14 cellular contexts compared by ENCODE assay signal in the genomic region with DNA sequence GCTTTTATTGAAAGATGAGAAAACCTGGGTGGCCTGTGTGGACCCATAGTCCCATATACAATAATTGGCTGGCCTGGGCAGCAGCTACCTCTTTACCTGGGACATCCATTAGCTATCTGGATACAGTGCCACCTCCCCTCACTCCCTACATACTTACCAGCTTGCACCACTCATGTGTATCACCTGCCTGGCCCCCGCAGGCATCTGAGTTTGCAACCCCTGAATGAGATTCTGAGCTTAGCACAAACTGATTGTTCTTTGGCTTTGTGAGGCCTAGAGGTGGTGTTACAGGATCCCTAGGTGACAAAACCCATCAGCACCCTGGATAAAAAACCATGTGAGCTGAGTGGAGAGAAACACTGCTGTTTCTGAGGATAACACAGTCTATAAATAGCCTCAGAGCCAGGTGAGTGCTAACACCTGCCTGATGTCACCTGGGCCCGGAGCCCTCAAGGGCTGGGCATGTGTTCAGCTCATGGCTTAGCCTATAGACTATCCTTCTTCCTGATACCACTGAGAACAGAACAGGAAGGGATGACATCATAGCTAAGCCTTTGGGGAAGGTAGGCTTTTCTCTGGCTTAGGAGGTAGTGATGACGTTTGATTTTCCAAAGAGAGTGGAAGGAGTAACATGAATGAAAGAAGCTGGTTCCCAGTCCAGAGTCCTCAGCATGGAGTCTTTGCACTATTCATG. TPM values are rescaled to one million over a fixed set of nuclear protein-coding genes. Genes with fewer than 3 reads are reported as not detected.
DNase-seq lines count a peak whose midpoint lies in the region; ATAC-seq and TF ChIP-seq lines count a peak whose summit lies in the region.
"Had no signal": no experiment of that assay in that cellular context is flagged by ENCODE, and none has a peak within 500 bp of the region (broad histone marks: within the 10 kb centered on the region; RNA-seq: fewer than 3 reads in every experiment).

No MANE protein-coding gene starts in this region.

- H3T11ph ChIP-seq in H9 (ENCODE audit: low read length), result no peak overlapping the region

- H3K79me2 ChIP-seq in H9 (ENCODE audit: insufficient read depth, low read length) (no peaks in the 10 kb centered on the region), GM23338 (replicated peaks; ENCODE audit: insufficient read depth) (peaks cover 11% of the 10 kb centered on the region)

- no peak overlapping the region for H3K23ac ChIP-seq in H9 (ENCODE audit: insufficient read length, low read depth, low read length)

- H3K14ac ChIP-seq in H9 (ENCODE audit: insufficient read depth, low read length), result no peak overlapping the region

- H3K4me3 ChIP-seq in H7 (ENCODE audit: insufficient read depth, low read depth, low read length) (no peak overlapping the region), adipocyte (ENCODE audit: low read length) (no peak overlapping the region), GM23338 (no peak overlapping the region), aorta (ENCODE audit: low read length in 2 of 2) (no peak overlapping the region)
- H3K4me3 ChIP-seq: transverse colon had no signal

- H3K9me3 ChIP-seq in adipocyte (ENCODE audit: control insufficient read depth, low read length), result no peaks in the 10 kb centered on the region
- H3K9me3 ChIP-seq in H9 (ENCODE audit: control insufficient read depth, low read depth, low read length), result no peaks in the 10 kb centered on the region
- no peaks in the 10 kb centered on the region for H3K9me3 ChIP-seq in aorta (ENCODE audit: control insufficient read depth, low read length)
- H3K9me3 ChIP-seq: transverse colon had no signal

- no peak overlapping the region for H2AK5ac ChIP-seq in H9 (ENCODE audit: insufficient read length, low read length)

- H4K5ac ChIP-seq in H9 (ENCODE audit: insufficient read length, low read depth, low read length), result no peak overlapping the region

- H3K27ac ChIP-seq in H9 (ENCODE audit: insufficient read length, low read depth, low read length) (no peak overlapping the region), GM23338 (ENCODE audit: low read depth) (no peak overlapping the region), aorta (ENCODE audit: low read depth in 1 of 2, low read length in 2 of 2) (no peak overlapping the region)
- H3K27ac ChIP-seq: brain microvascular endothelial cell, transverse colon had no signal

- no peak overlapping the region for H2BK20ac ChIP-seq in H9 (ENCODE audit: low read depth, low read length, poor library complexity, severe bottlenecking)

- H3K9ac ChIP-seq in adipocyte (ENCODE audit: low read length), result peak overlapping the region; percentile 62
- H3K9ac ChIP-seq in H9 (ENCODE audit: extremely low read depth, insufficient read length, low read length), result no peak overlapping the region

- H2BK15ac ChIP-seq in H9 (ENCODE audit: low read depth, low read length), result no peak overlapping the region

- H3K9me3 Mint-ChIP-seq in natural killer cell treated with Interleukin-12 subunit alpha and Interleukin-12 subunit beta and Interleukin-15 and Interleukin-18, amount 100 ng/mL, for 72 hours, result no peaks in the 10 kb centered on the region
- H3K9me3 Mint-ChIP-seq in H9 (no peaks in the 10 kb centered on the region), GM23338 (no peaks in the 10 kb centered on the region)
- H3K9me3 Mint-ChIP-seq: CD8-positive, alpha-beta memory T cell; WTC11 had no signal

- H3K56ac ChIP-seq in H9 (ENCODE audit: insufficient read length, low read depth, low read length), result no peak overlapping the region

- H3K4me1 ChIP-seq in adipocyte (ENCODE audit: control insufficient read depth, insufficient read depth, low read length) (peaks cover 69% of the 10 kb centered on the region), H9 (ENCODE audit: insufficient read depth, low read length) (0 out of 2 replicates have a peak, but pooled peaks cover 5% of the 10 kb centered on the region), GM23338 (ENCODE audit: insufficient read depth) (peaks cover 7% of the 10 kb centered on the region), aorta (ENCODE audit: control insufficient read depth in 1 of 2, insufficient read depth in 2 of 2, low read length in 2 of 2) (no peaks in the 10 kb centered on the region)

- no peaks in the 10 kb centered on the region for H4K20me1 ChIP-seq in H9 (ENCODE audit: control insufficient read depth, insufficient read depth, insufficient read length)
- peaks cover 8% of the 10 kb centered on the region; the same call in 1 of the 2 replicates for H4K20me1 ChIP-seq in GM23338 (replicated peaks; ENCODE audit: insufficient read depth)

- DNase-seq in H7 (peak; percentile 7), NCI-H2029 (lab: John Stamatoyannopoulos, UW) (peak; percentile 90), adipocyte (ENCODE audit: low read depth) (no peak), H9 (no peak), GM23338 (ENCODE audit: low spot score) (no peak), aorta (no peak)
- no peak for DNase-seq in natural killer cell treated with Interleukin-12 subunit alpha and Interleukin-12 subunit beta and Interleukin-15 and Interleukin-18, amount 100 ng/mL, for 72 hours (ENCODE audit: low spot score)
- DNase-seq in activated naive CD4-positive, alpha-beta T cell (lab: John Stamatoyannopoulos, UW), result no peak
- DNase-seq: brain microvascular endothelial cell, Karpas-422, occipital lobe, transverse colon had no signal

- H3K9me2 ChIP-seq in GM23338 (ENCODE audit: insufficient read depth), result no peaks in the 10 kb centered on the region

- H3K18ac ChIP-seq in H9 (ENCODE audit: insufficient read length, low read depth, low read length), result no peak overlapping the region

- H4K91ac ChIP-seq in H9 (ENCODE audit: insufficient read length, low read depth, low read length), result no peak overlapping the region

- H2AFZ ChIP-seq in H9 (ENCODE audit: low read length), result no peak overlapping the region
- no peak overlapping the region for H2AFZ ChIP-seq in GM23338

- H3K4me3 Mint-ChIP-seq in natural killer cell treated with Interleukin-12 subunit alpha and Interleukin-12 subunit beta and Interleukin-15 and Interleukin-18, amount 100 ng/mL, for 72 hours, result peak overlapping the region; percentile 31
- no peak overlapping the region for H3K4me3 Mint-ChIP-seq in H9
- H3K4me3 Mint-ChIP-seq in GM23338, result no peak overlapping the region
- H3K4me3 Mint-ChIP-seq: WTC11 had no signal

- TF ChIP-seq CTCF in H9 (conservative IDR thresholded peaks at IDR 0.05), result no peak
- TF ChIP-seq CTCF in GM23338 (conservative IDR thresholded peaks at IDR 0.05; ENCODE audit: low read depth in 2 of 2), result no peak

- peaks cover 7% of the 10 kb centered on the region for H3K36me3 Mint-ChIP-seq in natural killer cell treated with Interleukin-12 subunit alpha and Interleukin-12 subunit beta and Interleukin-15 and Interleukin-18, amount 100 ng/mL, for 72 hours
- H3K36me3 Mint-ChIP-seq in H9 (ENCODE audit: insufficient read depth in 1 of 3, low read depth in 3 of 3), result peaks cover 5 to 11% (median 11%) of the 10 kb centered on the region in 3 experiments; a peak in 6 of 7 replicates
- peaks cover 11% of the 10 kb centered on the region for H3K36me3 Mint-ChIP-seq in GM23338 (ENCODE audit: low read depth)

- H3K27me3 ChIP-seq in H7 (ENCODE audit: control insufficient read depth, insufficient read depth, low read length) (no peaks in the 10 kb centered on the region), adipocyte (replicated peaks; ENCODE audit: control insufficient read depth, insufficient read depth, low read length) (no peaks in the 10 kb centered on the region), H9 (ENCODE audit: insufficient read depth, low read length) (no peaks in the 10 kb centered on the region), GM23338 (ENCODE audit: insufficient read depth) (no peaks in the 10 kb centered on the region), aorta (ENCODE audit: control insufficient read depth in 1 of 2, insufficient read depth in 2 of 2, low read length in 1 of 2) (no peaks in the 10 kb centered on the region)
- H3K27me3 ChIP-seq: brain microvascular endothelial cell, transverse colon had no signal

- intact Hi-C loops in aorta (cut with DNase I), result no loop called here

- peaks cover 5% of the 10 kb centered on the region for H3K23me2 ChIP-seq in H9 (ENCODE audit: insufficient read length, low read depth, low read length, poor library complexity, severe bottlenecking)

- ATAC-seq in natural killer cell treated with Interleukin-12 subunit alpha and Interleukin-12 subunit beta and Interleukin-15 and Interleukin-18, amount 100 ng/mL, for 72 hours, result no peak
- ATAC-seq in GM23338 (no peak), aorta (ENCODE audit: low FRiP score) (no peak)
- ATAC-seq: WTC11 had no signal

- H3K36me3 ChIP-seq in H7 (replicated peaks; ENCODE audit: control insufficient read depth, insufficient read depth, low read length) (peaks cover 8% of the 10 kb centered on the region), adipocyte (ENCODE audit: control insufficient read depth, insufficient read depth, low read length, severe bottlenecking) (peaks cover 10% of the 10 kb centered on the region), GM23338 (ENCODE audit: insufficient read depth) (no peaks in the 10 kb centered on the region), aorta (ENCODE audit: control insufficient read depth in 1 of 2, insufficient read depth in 2 of 2, low read length in 1 of 2) (no peaks in the 10 kb centered on the region)

- H4K8ac ChIP-seq in H9 (replicated peaks; ENCODE audit: insufficient read length, low read depth, low read length), result no peak overlapping the region

- H3K79me1 ChIP-seq in H9 (ENCODE audit: insufficient read depth, low read depth, low read length, poor library complexity, severe bottlenecking), result peaks cover 5% of the 10 kb centered on the region

- no peak overlapping the region for H2BK12ac ChIP-seq in H9 (ENCODE audit: insufficient read length, low read depth, low read length)

- no peak overlapping the region for H3K4ac ChIP-seq in H9 (ENCODE audit: low read depth, low read length)

- no peak overlapping the region for H2BK120ac ChIP-seq in H9 (ENCODE audit: low read depth, low read length, poor library complexity, severe bottlenecking)

- H3F3A ChIP-seq in GM23338 (replicated peaks; ENCODE audit: low read depth), result peaks cover 7% of the 10 kb centered on the region

- WGBS in H9 (ENCODE audit: extremely low coverage, insufficient read length, low lambda C conversion rate), result no CpG with 5 or more reads among the region's 3 CpGs
- 91% methylated on average over 3 of the region's 3 CpGs for WGBS in aorta, 2 donors

- H3K4me2 ChIP-seq in H9 (ENCODE audit: insufficient read depth, insufficient read length, low read length) (no peak overlapping the region), GM23338 (no peak overlapping the region)

- H3K4me1 Mint-ChIP-seq in natural killer cell treated with Interleukin-12 subunit alpha and Interleukin-12 subunit beta and Interleukin-15 and Interleukin-18, amount 100 ng/mL, for 72 hours (ENCODE audit: low read depth in 2 of 2), result peaks cover 35 to 41% of the 10 kb centered on the region in 2 donors
- H3K4me1 Mint-ChIP-seq in H9, result peaks cover 8 to 23% of the 10 kb centered on the region in 2 experiments
- peaks cover 11% of the 10 kb centered on the region; the same call in 2 of the 3 replicates for H3K4me1 Mint-ChIP-seq in GM23338

- H2BK5ac ChIP-seq in H9 (ENCODE audit: insufficient read length, low read length), result no peak overlapping the region

- H3K27ac Mint-ChIP-seq in natural killer cell treated with Interleukin-12 subunit alpha and Interleukin-12 subunit beta and Interleukin-15 and Interleukin-18, amount 100 ng/mL, for 72 hours, result peak overlapping the region; percentile 60 to 80
- no peak overlapping the region for H3K27ac Mint-ChIP-seq in H9
- H3K27ac Mint-ChIP-seq in GM23338, result no peak overlapping the region
- H3K27ac Mint-ChIP-seq: WTC11 had no signal

- no peaks in the 10 kb centered on the region for H3K27me3 Mint-ChIP-seq in natural killer cell treated with Interleukin-12 subunit alpha and Interleukin-12 subunit beta and Interleukin-15 and Interleukin-18, amount 100 ng/mL, for 72 hours
- H3K27me3 Mint-ChIP-seq in H9 (ENCODE audit: low read depth) (peaks cover 12% of the 10 kb centered on the region), GM23338 (ENCODE audit: insufficient read depth, low read depth, poor library complexity) (peaks cover 2% of the 10 kb centered on the region)
- H3K27me3 Mint-ChIP-seq: CD8-positive, alpha-beta memory T cell had no signal

RNA-seq across cellular contexts. Expression of gene PPIF, which starts 2.6 kb away (rescaled TPM):
- 78.6 and 87.5 TPM in 2 replicates for total RNA-seq in H7 (2014; rRNA removed; shearing (Covaris generic))
- total RNA-seq in natural killer cell treated with Interleukin-12 subunit alpha and Interleukin-12 subunit beta and Interleukin-15 and Interleukin-18, amount 100 ng/mL, for 72 hours, result 100 to 1,000 TPM; 266 to 391 TPM
- 79.7 and 80.4 TPM in 2 replicates for total RNA-seq in H9 (2021)
- total RNA-seq in GM23338 (2014; rRNA removed; shearing (Covaris generic)), result 42.4 and 43.6 TPM in 2 replicates
- polyA plus RNA-seq in GM23338 (2016; fragmentation: Nextera tagmentation; extraction: Ambion mirVana), result 29.5 and 32.1 TPM in 2 replicates
- total RNA-seq in aorta, result 10 to 100 TPM; 16.8 to 21.2 TPM
- 10 to 100 TPM in 1 of 2 donors, 1 to 10 TPM in 1; 9.0 to 11.1 TPM for polyA plus RNA-seq in aorta

Comparison
In these comparisons a context has a peak if more than half of its experiments do, and no peak if none do; other contexts are left out.
1. DNase-seq: peak in H7 (single experiment) and NCI-H2029 (single experiment); none in adipocyte (single experiment), natural killer cell treated with Interleukin-12 subunit alpha and Interleukin-12 subunit beta and Interleukin-15 and Interleukin-18, amount 100 ng/mL, for 72 hours (single experiment), activated naive CD4-positive, alpha-beta T cell (0 of 4), H9 (single experiment), GM23338 (single experiment) and aorta (0 of 2).
2. H3K27ac Mint-ChIP-seq: peak in natural killer cell treated with Interleukin-12 subunit alpha and Interleukin-12 subunit beta and Interleukin-15 and Interleukin-18, amount 100 ng/mL, for 72 hours (2 of 2); none in H9 (0 of 3) and GM23338 (single experiment).